Comparison of ENCODE assay signal across 10 cellular contexts in genomic region chrX:110944323-110944761, GRCh38.
A peak's percentile ranks its signal among the peaks of the same experiment; 100 is the strongest.
DNase-seq lines count a peak whose midpoint lies in the region; ATAC-seq, FAIRE-seq and TF ChIP-seq lines count a peak whose summit lies in the region.
"Had no signal": no experiment of that assay in that cellular context is flagged by ENCODE, and none has a peak within 500 bp of the region (broad histone marks: within the 10 kb centered on the region; RNA-seq: fewer than 3 reads in every experiment).

No MANE protein-coding gene starts in this region.

- no peak for TF ChIP-seq POLR2A in testis (IDR thresholded peaks at IDR 0.05)

- H3K9me3 ChIP-seq in keratinocyte (ENCODE audit: control insufficient read depth, low read depth, low read length) (no peaks in the 10 kb centered on the region), testis (no peaks in the 10 kb centered on the region)
- H3K9me3 ChIP-seq: colonic mucosa had no signal

- FAIRE-seq in keratinocyte (lab: Jason Lieb, UNC) = no peak

- H3K36me3 ChIP-seq in keratinocyte (ENCODE audit: control insufficient read depth in 2 of 2, extremely low read depth in 1 of 2, insufficient read depth in 2 of 2, low read length in 2 of 2) (no peaks in the 10 kb centered on the region), testis (ENCODE audit: low read depth, missing control alignments) (no peaks in the 10 kb centered on the region)
- H3K36me3 ChIP-seq: colonic mucosa had no signal

- no peaks in the 10 kb centered on the region for H3K4me1 ChIP-seq in keratinocyte (ENCODE audit: control insufficient read depth, extremely low read depth, insufficient read depth, low read length)
- H3K4me1 ChIP-seq in testis = no peaks in the 10 kb centered on the region
- H3K4me1 ChIP-seq: colonic mucosa had no signal

- H3K4me2 ChIP-seq in keratinocyte (ENCODE audit: control insufficient read depth, extremely low read depth, insufficient read depth, low read depth, low read length) = peak overlapping the region; percentile 12

- no peak for TF ChIP-seq CTCF in astrocyte of the spinal cord (IDR thresholded peaks at IDR 0.05; ENCODE audit: low read depth, low read length)
- TF ChIP-seq CTCF in keratinocyte (optimal IDR thresholded peaks at IDR 0.05 in 1 of 3, IDR thresholded peaks at IDR 0.05 in 1 of 3, conservative IDR thresholded peaks at IDR 0.05 in 1 of 3; ENCODE audit: extremely low read depth in 1 of 3, insufficient read depth in 2 of 3, low read length in 3 of 3) = no peak
- no peak for TF ChIP-seq CTCF in testis (IDR thresholded peaks at IDR 0.05)

- intact Hi-C loops in testis (cut with DNase I; ENCODE audit: low total_unique reads) = no loop called here

- H3K4me3 ChIP-seq in astrocyte of the spinal cord (ENCODE audit: low read depth, low read length) (peak overlapping the region; percentile 27), keratinocyte (ENCODE audit: control insufficient read depth in 2 of 3, extremely low read depth in 1 of 3, insufficient read depth in 2 of 3, low read depth in 1 of 3, low read length in 3 of 3) (no peak overlapping the region), testis (peak overlapping the region; percentile 37 to 64)
- H3K4me3 ChIP-seq: colonic mucosa had no signal

- H4K20me1 ChIP-seq in keratinocyte (ENCODE audit: control insufficient read depth, extremely low read depth, insufficient read depth, low read length) = no peaks in the 10 kb centered on the region

- dilution Hi-C loops in keratinocyte (cut with MboI; ENCODE audit: extremely low pct_ligation_motif_present, low sequenced_read_pairs) = no loop called here

- H2AFZ ChIP-seq in keratinocyte (ENCODE audit: control insufficient read depth, low read length) = no peak overlapping the region

- ATAC-seq in HG03432 (IDR thresholded peaks at IDR 0.05; ENCODE audit: unreplicated experiment) = no peak
- ATAC-seq: activated T-cell treated with anti-CD3 and anti-CD28 coated beads, Interleukin-2, amount 50 U/mL, for 72 hours had no signal

- no peak overlapping the region for H3K9ac ChIP-seq in keratinocyte (ENCODE audit: control insufficient read depth, extremely low read depth, insufficient read depth, low read length)

- DNase-seq in DMS53 (lab: John Stamatoyannopoulos, UW) (peak; percentile 57), DMS53 treated with DMSO at 0.1 percent for 48 hours (lab: John Stamatoyannopoulos, UW; ENCODE audit: unreplicated experiment) (no peak), astrocyte of the spinal cord (ENCODE audit: low read depth, low spot score) (peak; percentile 0), keratinocyte (ENCODE audit: low read depth, low spot score) (no peak), testis (peak; percentile 54)
- no peak for DNase-seq in activated CD4-positive, alpha-beta T cell treated with anti-CD3 and anti-CD28 coated beads, Interleukin-2, amount 50 U/mL, for 48 hours
- no peak for DNase-seq in activated naive CD4-positive, alpha-beta T cell treated with Interleukin-2 at 50 U/mL for 16 hours
- DNase-seq: activated T-cell treated with anti-CD3 and anti-CD28 coated beads, Interleukin-2, amount 50 U/mL, for 72 hours; colonic mucosa had no signal

- H3K27me3 ChIP-seq in keratinocyte (ENCODE audit: control insufficient read depth, extremely low read depth, insufficient read depth, low read length) (peaks cover 28% of the 10 kb centered on the region), testis (no peaks in the 10 kb centered on the region)
- H3K27me3 ChIP-seq: colonic mucosa had no signal

- no peaks in the 10 kb centered on the region for H3K79me2 ChIP-seq in keratinocyte (ENCODE audit: control insufficient read depth, insufficient read depth, low read length)

- in situ Hi-C loops in astrocyte of the spinal cord (cut with HindIII; ENCODE audit: low sequenced_read_pairs) = no loop called here

- H3K9me1 ChIP-seq in keratinocyte (ENCODE audit: control insufficient read depth, extremely low read depth, insufficient read depth, low read length) = no peaks in the 10 kb centered on the region

- H3K27ac ChIP-seq in keratinocyte (ENCODE audit: control insufficient read depth, insufficient read depth, low read length) (no peak overlapping the region), testis (peak overlapping the region in 1 of 2 donors; percentile 66)
- H3K27ac ChIP-seq: colonic mucosa had no signal

- WGBS in testis, 2 donors = 0% methylated on average over 23 of the region's 25 CpGs; no CpG with 5 or more reads in 1 of the 2 donors

Comparison
In these comparisons a context has a peak if more than half of its experiments do, and no peak if none do; other contexts are left out.
1. DNase-seq: peak in DMS53 (single experiment), astrocyte of the spinal cord (single experiment) and testis (single experiment); none in DMS53 treated with DMSO at 0.1 percent for 48 hours (single experiment), keratinocyte (single experiment), activated CD4-positive, alpha-beta T cell treated with anti-CD3 and anti-CD28 coated beads, Interleukin-2, amount 50 U/mL, for 48 hours (0 of 2) and activated naive CD4-positive, alpha-beta T cell treated with Interleukin-2 at 50 U/mL for 16 hours (single experiment).
2. H3K4me3 ChIP-seq: peak in astrocyte of the spinal cord (single experiment) and testis (2 of 2); none in keratinocyte (0 of 3).